ENCODE assay signal across 1 cellular context in the genomic region with DNA sequence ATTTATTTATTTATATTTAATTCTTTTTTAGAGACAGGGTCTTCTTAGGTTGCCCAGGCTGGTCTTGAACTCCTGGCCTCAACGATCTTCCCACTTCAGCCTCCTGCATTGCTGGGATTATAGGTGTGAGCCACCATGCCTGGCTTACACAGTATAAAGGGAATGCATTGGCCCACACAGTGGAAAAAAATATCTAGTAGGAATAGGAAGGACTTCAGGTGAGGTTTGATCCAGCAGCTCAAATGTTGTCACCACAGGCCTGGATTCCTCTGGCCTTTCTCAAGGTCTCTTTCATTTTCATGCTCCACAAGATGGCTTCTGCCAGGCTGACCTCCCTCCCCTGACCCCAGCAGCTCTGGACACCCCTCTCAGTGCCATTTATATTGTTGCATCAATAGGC.
A peak's percentile ranks its signal among the peaks of the same experiment; 100 is the strongest.
TF ChIP-seq lines count a peak whose summit lies in the region.

No MANE protein-coding gene starts in this region.

TF ChIP-seq in H1, 55 proteins besides CTCF, POLR2A, EP300 and RAD21:
- TF ChIP-seq TCF12 (IDR thresholded peaks at IDR 0.05; ENCODE audit: low read depth, low read length) (no peak), HDAC2 (IDR thresholded peaks at IDR 0.05; ENCODE audit: borderline replicate concordance in 1 of 2, low read depth in 2 of 2, low read length in 2 of 2) (0 out of 4 replicates have a peak, but pooled peaks of 1 of the 2 experiments have one; percentile 68), KDM1A (IDR thresholded peaks at IDR 0.05; ENCODE audit: borderline replicate concordance, low read length) (peak; percentile 82)
